Comparison of ENCODE assay signal across 17 cellular contexts in the genomic region with DNA sequence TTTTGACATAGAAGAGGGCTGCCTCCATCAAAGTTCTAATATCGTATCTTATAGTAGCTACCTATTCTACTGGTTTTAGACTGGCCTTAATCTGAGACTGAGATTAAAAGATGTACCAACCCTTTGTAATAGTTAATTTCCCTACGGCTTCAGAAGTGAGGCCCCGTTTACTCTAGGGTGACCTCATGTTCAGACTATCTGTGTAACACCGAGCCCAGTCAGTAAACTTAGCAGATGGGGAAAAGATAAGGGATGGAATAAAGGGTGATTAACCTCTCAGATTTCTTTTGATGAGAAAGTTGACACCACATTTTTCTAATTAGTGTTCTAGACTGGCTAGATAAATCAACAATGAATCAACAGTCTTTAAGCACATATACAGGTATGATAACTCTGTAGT.
"Had no signal": no experiment of that assay in that cellular context is flagged by ENCODE, and none has a peak within 500 bp of the region (broad histone marks: within the 10 kb centered on the region; RNA-seq: fewer than 3 reads in every experiment).

No MANE protein-coding gene starts in this region.

- H3K4me1 ChIP-seq: heart left ventricle, tibial nerve had no signal

- H3K9me3 ChIP-seq: heart left ventricle, tibial nerve had no signal

- H3K27ac ChIP-seq: brain microvascular endothelial cell, coronary artery, heart left ventricle, tibial nerve had no signal

- DNase-seq: activated CD4-positive, alpha-beta T cell treated with anti-CD3 and anti-CD28 coated beads, Interleukin-2, amount 10 ng/mL, durations not matched to agents 24 days and 14 days; activated CD8-positive, alpha-beta T cell treated with anti-CD3 and anti-CD28 coated beads for 36 hours; activated naive CD4-positive, alpha-beta T cell treated with Interleukin-2 at 50 U/mL for 16 hours; activated naive CD8-positive, alpha-beta T cell treated with anti-CD3 and anti-CD28 coated beads, Interleukin-2, amount 10 ng/mL, durations not matched to agents 7 days and 5 days; activated T-cell treated with anti-CD3 and anti-CD28 coated beads, Interleukin-2, amount 50 U/mL, for 1 hour; brain microvascular endothelial cell; erythroblast; heart left ventricle; left ventricle myocardium superior; occipital lobe; retina; stimulated activated CD4-positive, alpha-beta T cell treated with anti-CD3 and anti-CD28 coated beads, Interleukin-2, amount 100 ng/mL, for 24 hours; stimulated activated naive CD8-positive, alpha-beta T cell treated with anti-CD3 and anti-CD28 coated beads, Interleukin-15, Interleukin-2, amounts not matched to agents 100 U/mL and 50 U/mL, for 24 hours; substantia nigra; T-helper 9 cell had no signal

- ATAC-seq: activated CD8-positive, alpha-beta T cell treated with anti-CD3 and anti-CD28 coated beads for 36 hours; heart left ventricle; left ventricle myocardium superior; stimulated activated naive CD8-positive, alpha-beta T cell treated with anti-CD3 and anti-CD28 coated beads, Interleukin-15, Interleukin-2, amounts not matched to agents 100 U/mL and 50 U/mL, for 24 hours had no signal

- H3K36me3 ChIP-seq: brain microvascular endothelial cell, heart left ventricle, tibial nerve had no signal

- H3K4me3 ChIP-seq: coronary artery, heart left ventricle, tibial nerve had no signal

- H3K27me3 ChIP-seq: brain microvascular endothelial cell, heart left ventricle, tibial nerve had no signal
